Comparison of ENCODE assay signal across 8 cellular contexts in the genomic region with DNA sequence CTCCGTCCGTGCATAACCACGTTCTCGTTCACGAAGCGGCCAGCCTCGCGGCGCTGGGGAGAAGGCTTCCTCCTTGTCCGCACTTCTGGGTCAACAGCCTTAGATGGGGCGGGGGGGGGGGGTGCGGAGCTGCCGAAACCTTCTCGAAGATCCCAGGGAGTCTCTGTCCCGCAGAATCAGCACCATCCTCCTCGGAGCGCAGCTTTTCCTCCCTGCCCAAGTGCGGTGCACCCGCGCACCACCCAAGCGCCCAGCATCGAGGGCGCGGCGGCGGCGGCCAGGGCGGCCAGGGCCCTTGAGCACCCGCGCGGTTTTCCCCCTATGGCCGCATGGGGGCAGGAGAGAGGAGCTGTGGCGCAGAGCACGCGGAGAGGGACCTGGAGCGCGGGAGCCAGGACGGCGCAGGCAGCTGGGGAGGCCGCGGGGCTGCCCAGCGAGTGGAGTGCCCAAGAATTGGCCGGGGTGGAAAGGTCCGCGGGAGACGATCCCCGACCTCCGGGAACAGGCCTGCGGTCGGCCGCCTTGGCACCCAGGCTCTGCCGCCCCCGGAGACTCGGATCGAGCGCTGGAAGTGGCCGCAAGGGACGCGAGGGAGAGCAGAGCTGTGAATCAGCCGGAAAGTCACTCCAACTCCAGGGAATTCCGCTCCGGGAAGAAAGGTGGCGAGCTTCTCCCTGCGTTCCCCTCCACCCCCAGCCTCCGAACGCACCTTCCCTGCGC. TPM values are rescaled to one million over a fixed set of nuclear protein-coding genes. Genes with fewer than 3 reads are reported as not detected.
DNase-seq lines count a peak whose midpoint lies in the region; ATAC-seq lines count a peak whose summit lies in the region.

No MANE protein-coding gene starts in this region.

- H3K9me3 ChIP-seq in ES-I3 (ENCODE audit: control insufficient read depth, insufficient read depth, low read length) (no peaks in the 10 kb centered on the region), ectodermal cell (ENCODE audit: control insufficient read depth, low read length) (no peaks in the 10 kb centered on the region)

- WGBS in ectodermal cell, 2 experiments = 1% methylated on average over 67 of the region's 67 CpGs

- H3K4me3 ChIP-seq in ectodermal cell (ENCODE audit: insufficient read depth, low read depth, low read length) = peak overlapping the region; percentile 35

- peaks cover 57% of the 10 kb centered on the region for H3K27me3 ChIP-seq in ectodermal cell (ENCODE audit: control insufficient read depth, insufficient read depth, low read length, poor library complexity, severe bottlenecking)

- peak overlapping the region; percentile 69 for H3K9ac ChIP-seq in ES-I3 (ENCODE audit: low read depth, low read length)

- ATAC-seq in HG02571 (IDR thresholded peaks at IDR 0.05; ENCODE audit: unreplicated experiment) = peak; percentile 69

- H3K36me3 ChIP-seq in ES-I3 (ENCODE audit: insufficient read depth, low read length) = no peaks in the 10 kb centered on the region
- H3K36me3 ChIP-seq in ectodermal cell (ENCODE audit: control insufficient read depth, insufficient read depth, low read length) = no peaks in the 10 kb centered on the region

- no peak overlapping the region for H3K27ac ChIP-seq in ectodermal cell (ENCODE audit: insufficient read depth, low read depth, low read length, poor library complexity, severe bottlenecking)

- DNase-seq in NCI-H2171 treated with DMSO at 0.1 percent for 48 hours (lab: John Stamatoyannopoulos, UW) = peak; percentile 78
- peak; percentile 70 to 76 for DNase-seq in activated CD4-positive, alpha-beta T cell treated with anti-CD3 and anti-CD28 coated beads, Interleukin-2, amount 50 U/mL, for 48 hours
- peak; percentile 77 to 84 for DNase-seq in lung microvascular endothelial cell (ENCODE audit: low read depth in 2 of 2)
- DNase-seq in stimulated activated CD4-positive, alpha-beta T cell treated with anti-CD3 and anti-CD28 coated beads, TNF-alpha, amount 100 ng/mL, for 24 hours (ENCODE audit: low read depth in 3 of 3) = peak; percentile 31 to 63 (median 41)
- DNase-seq in OCI-M1 (lab: John Stamatoyannopoulos, UW) = no peak

- H3K4me1 ChIP-seq in ES-I3 (ENCODE audit: insufficient read depth, low read length) (peaks cover 22% of the 10 kb centered on the region), ectodermal cell (ENCODE audit: control insufficient read depth, insufficient read depth, low read length) (peaks cover 13% of the 10 kb centered on the region)

RNA-seq across cellular contexts. Expression of gene TMEM174, which starts 43.1 kb away (rescaled TPM):
- not detected for polyA plus RNA-seq in ectodermal cell (2013, experiment 1 of 4)
- not detected for polyA plus RNA-seq in ectodermal cell (2013, experiment 2 of 4)
- polyA plus RNA-seq in ectodermal cell (2013, experiment 3 of 4) = not detected
- not detected for polyA plus RNA-seq in ectodermal cell (2013, experiment 4 of 4)
- not detected in 2 replicates for total RNA-seq in lung microvascular endothelial cell
